Comparison of ENCODE assay signal across 9 cellular contexts in genomic region chr6:121222656-121223055, GRCh38.
DNase-seq lines count a peak whose midpoint lies in the region; ATAC-seq and TF ChIP-seq lines count a peak whose summit lies in the region.
"Had no signal": no experiment of that assay in that cellular context is flagged by ENCODE, and none has a peak within 500 bp of the region (broad histone marks: within the 10 kb centered on the region; RNA-seq: fewer than 3 reads in every experiment).

No MANE protein-coding gene starts in this region.

- intact Hi-C loops in CD4-positive, alpha-beta T cell (cut with DNase I, micrococcal nuclease), result no loop called here

- H3K9me3 Mint-ChIP-seq in CD4-positive, alpha-beta T cell, result peaks cover 4% of the 10 kb centered on the region
- H3K9me3 Mint-ChIP-seq: T-helper 1 cell treated with Interleukin-12 subunit alpha and Interleukin-12 subunit beta and Interleukin-4 antibody, amounts not matched to agents 30 μg/mL and 1 μg/mL, for 36 hours had no signal

- H3K27me3 ChIP-seq in AG04450 (ENCODE audit: control insufficient read depth, insufficient read depth, low read length) (no peaks in the 10 kb centered on the region), brain microvascular endothelial cell (replicated peaks) (no peaks in the 10 kb centered on the region)
- H3K27me3 ChIP-seq in CD4-positive, alpha-beta T cell (ENCODE audit: control insufficient read depth, insufficient read depth, low read length), result no peaks in the 10 kb centered on the region

- H3K36me3 Mint-ChIP-seq in CD4-positive, alpha-beta T cell (ENCODE audit: low read depth), result peaks cover 65% of the 10 kb centered on the region

- H3K36me3 ChIP-seq in brain microvascular endothelial cell (replicated peaks), result no peaks in the 10 kb centered on the region

- ATAC-seq in CD4-positive, alpha-beta T cell (ENCODE audit: poor library complexity), result no peak

- H3K27me3 Mint-ChIP-seq in CD4-positive, alpha-beta T cell, result no peaks in the 10 kb centered on the region

- DNase-seq in AG04450 (ENCODE audit: low read depth, low spot score) (peak; percentile 21), HT-29 (ENCODE audit: low spot score) (peak; percentile 49), brain microvascular endothelial cell (peak; percentile 45), kidney tubule cell (ENCODE audit: low spot score) (peak; percentile 75), T-helper 9 cell (no peak), SIG-M5 treated with dmso at 0.1 percent for 504 hours (lab: John Stamatoyannopoulos, UW; ENCODE audit: unreplicated experiment) (no peak), NOMO-1 treated with dmso at 0.1 percent for 144 hours (lab: John Stamatoyannopoulos, UW; ENCODE audit: unreplicated experiment) (no peak)
- DNase-seq in CD4-positive, alpha-beta T cell, result no peak

- H3K4me3 Mint-ChIP-seq in CD4-positive, alpha-beta T cell, result no peak overlapping the region
- H3K4me3 Mint-ChIP-seq: T-helper 1 cell treated with Interleukin-12 subunit alpha and Interleukin-12 subunit beta and Interleukin-4 antibody, amounts not matched to agents 30 μg/mL and 1 μg/mL, for 36 hours had no signal

- POLR2A ChIA-PET in AG04450 (lab: Yijun Ruan, JAX), result no interaction called here
- POLR2A ChIA-PET in CD4-positive, alpha-beta T cell (lab: Charles Lee), result no interaction called here

- H3K27ac Mint-ChIP-seq in CD4-positive, alpha-beta T cell, result no peak overlapping the region
- H3K27ac Mint-ChIP-seq: T-helper 1 cell treated with Interleukin-12 subunit alpha and Interleukin-12 subunit beta and Interleukin-4 antibody, amounts not matched to agents 30 μg/mL and 1 μg/mL, for 36 hours had no signal

- in situ Hi-C loops in brain microvascular endothelial cell (cut with HindIII; ENCODE audit: low pct_ligation_motif_present, low sequenced_read_pairs), result no loop called here

- CTCF ChIA-PET in AG04450 (lab: Charles Lee), result interaction anchor here (0.7 to 5.9 kb wide), 3 partner anchors 12 to 172 kb away, joined by 3 to 60 read pairs (median 7); no protein-coding TSS in a partner anchor
- CTCF ChIA-PET in CD4-positive, alpha-beta T cell (lab: Charles Lee), result no interaction called here

- no peaks in the 10 kb centered on the region for H3K4me1 Mint-ChIP-seq in CD4-positive, alpha-beta T cell (ENCODE audit: low read depth)

- no peaks in the 10 kb centered on the region for H3K9me3 ChIP-seq in AG04450 (ENCODE audit: control insufficient read depth, insufficient read depth, low read length)
- no peaks in the 10 kb centered on the region for H3K9me3 ChIP-seq in CD4-positive, alpha-beta T cell (ENCODE audit: control insufficient read depth, low read length)

- peak; percentile 38 for TF ChIP-seq CTCF in AG04450 (IDR thresholded peaks at IDR 0.05; ENCODE audit: low read depth, low read length)
- TF ChIP-seq CTCF in brain microvascular endothelial cell (IDR thresholded peaks at IDR 0.05; ENCODE audit: low read depth, low read length, missing control alignments), result peak; percentile 14
- TF ChIP-seq CTCF in CD4-positive, alpha-beta T cell (IDR thresholded peaks at IDR 0.05), result no peak

- no peak overlapping the region for H3K27ac ChIP-seq in AG04450 (ENCODE audit: low read depth, low read length)
- H3K27ac ChIP-seq in brain microvascular endothelial cell, result no peak overlapping the region
- H3K27ac ChIP-seq in CD4-positive, alpha-beta T cell (ENCODE audit: low read depth, low read length), result no peak overlapping the region

- H3K4me3 ChIP-seq in AG04450 (ENCODE audit: low read depth, low read length) (no peak overlapping the region), brain microvascular endothelial cell (ENCODE audit: low read depth, low read length) (no peak overlapping the region)

Comparison
In these comparisons a context has a peak if more than half of its experiments do, and no peak if none do; other contexts are left out.
1. DNase-seq: peak in AG04450 (single experiment), HT-29 (single experiment), brain microvascular endothelial cell (single experiment) and kidney tubule cell (single experiment); none in T-helper 9 cell (single experiment), CD4-positive, alpha-beta T cell (0 of 10), SIG-M5 treated with dmso at 0.1 percent for 504 hours (single experiment) and NOMO-1 treated with dmso at 0.1 percent for 144 hours (single experiment).